In genomic region chr14:25607095-25607657, GRCh38 we compare ENCODE assay signal across 1 cellular context.
TF ChIP-seq lines count a peak whose summit lies in the region.

No MANE protein-coding gene starts in this region.

TF ChIP-seq in WTC11, 78 proteins besides CTCF, POLR2A, EP300 and RAD21 (continued from another document):
- TF ChIP-seq, protein P1, sequence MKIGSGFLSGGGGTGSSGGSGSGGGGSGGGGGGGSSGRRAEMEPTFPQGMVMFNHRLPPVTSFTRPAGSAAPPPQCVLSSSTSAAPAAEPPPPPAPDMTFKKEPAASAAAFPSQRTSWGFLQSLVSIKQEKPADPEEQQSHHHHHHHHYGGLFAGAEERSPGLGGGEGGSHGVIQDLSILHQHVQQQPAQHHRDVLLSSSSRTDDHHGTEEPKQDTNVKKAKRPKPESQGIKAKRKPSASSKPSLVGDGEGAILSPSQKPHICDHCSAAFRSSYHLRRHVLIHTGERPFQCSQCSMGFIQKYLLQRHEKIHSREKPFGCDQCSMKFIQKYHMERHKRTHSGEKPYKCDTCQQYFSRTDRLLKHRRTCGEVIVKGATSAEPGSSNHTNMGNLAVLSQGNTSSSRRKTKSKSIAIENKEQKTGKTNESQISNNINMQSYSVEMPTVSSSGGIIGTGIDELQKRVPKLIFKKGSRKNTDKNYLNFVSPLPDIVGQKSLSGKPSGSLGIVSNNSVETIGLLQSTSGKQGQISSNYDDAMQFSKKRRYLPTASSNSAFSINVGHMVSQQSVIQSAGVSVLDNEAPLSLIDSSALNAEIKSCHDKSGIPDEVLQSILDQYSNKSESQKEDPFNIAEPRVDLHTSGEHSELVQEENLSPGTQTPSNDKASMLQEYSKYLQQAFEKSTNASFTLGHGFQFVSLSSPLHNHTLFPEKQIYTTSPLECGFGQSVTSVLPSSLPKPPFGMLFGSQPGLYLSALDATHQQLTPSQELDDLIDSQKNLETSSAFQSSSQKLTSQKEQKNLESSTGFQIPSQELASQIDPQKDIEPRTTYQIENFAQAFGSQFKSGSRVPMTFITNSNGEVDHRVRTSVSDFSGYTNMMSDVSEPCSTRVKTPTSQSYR (CRISPR knock-in tag; IDR thresholded peaks at IDR 0.05): no peak
- TF ChIP-seq NR1H2 (CRISPR knock-in tag; IDR thresholded peaks at IDR 0.05) (no peak), FOXK1 (CRISPR knock-in tag; IDR thresholded peaks at IDR 0.05) (no peak), ZNF121 (CRISPR knock-in tag; IDR thresholded peaks at IDR 0.05) (no peak), GTF2I (CRISPR knock-in tag; conservative IDR thresholded peaks at IDR 0.05) (no peak), ZNF317 (CRISPR knock-in tag; IDR thresholded peaks at IDR 0.05; ENCODE audit: borderline replicate concordance, low read depth) (no peak), EMX1 (CRISPR knock-in tag; IDR thresholded peaks at IDR 0.05) (no peak), ZNF512 (CRISPR knock-in tag; IDR thresholded peaks at IDR 0.05; ENCODE audit: borderline replicate concordance) (no peak), FOXJ3 (CRISPR knock-in tag; IDR thresholded peaks at IDR 0.05; ENCODE audit: borderline replicate concordance) (no peak), ARID4B (CRISPR knock-in tag; IDR thresholded peaks at IDR 0.05; ENCODE audit: borderline replicate concordance) (no peak), TEAD4 (CRISPR knock-in tag; IDR thresholded peaks at IDR 0.05) (no peak), OVOL2 (CRISPR knock-in tag; IDR thresholded peaks at IDR 0.05; ENCODE audit: borderline replicate concordance) (no peak)
- TF ChIP-seq, protein P2, sequence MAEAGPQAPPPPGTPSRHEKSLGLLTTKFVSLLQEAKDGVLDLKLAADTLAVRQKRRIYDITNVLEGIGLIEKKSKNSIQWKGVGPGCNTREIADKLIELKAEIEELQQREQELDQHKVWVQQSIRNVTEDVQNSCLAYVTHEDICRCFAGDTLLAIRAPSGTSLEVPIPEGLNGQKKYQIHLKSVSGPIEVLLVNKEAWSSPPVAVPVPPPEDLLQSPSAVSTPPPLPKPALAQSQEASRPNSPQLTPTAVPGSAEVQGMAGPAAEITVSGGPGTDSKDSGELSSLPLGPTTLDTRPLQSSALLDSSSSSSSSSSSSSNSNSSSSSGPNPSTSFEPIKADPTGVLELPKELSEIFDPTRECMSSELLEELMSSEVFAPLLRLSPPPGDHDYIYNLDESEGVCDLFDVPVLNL (CRISPR knock-in tag; IDR thresholded peaks at IDR 0.05; ENCODE audit: borderline replicate concordance, low read depth): no peak
